Comparison of ENCODE assay signal across 19 cellular contexts in the genomic region with DNA sequence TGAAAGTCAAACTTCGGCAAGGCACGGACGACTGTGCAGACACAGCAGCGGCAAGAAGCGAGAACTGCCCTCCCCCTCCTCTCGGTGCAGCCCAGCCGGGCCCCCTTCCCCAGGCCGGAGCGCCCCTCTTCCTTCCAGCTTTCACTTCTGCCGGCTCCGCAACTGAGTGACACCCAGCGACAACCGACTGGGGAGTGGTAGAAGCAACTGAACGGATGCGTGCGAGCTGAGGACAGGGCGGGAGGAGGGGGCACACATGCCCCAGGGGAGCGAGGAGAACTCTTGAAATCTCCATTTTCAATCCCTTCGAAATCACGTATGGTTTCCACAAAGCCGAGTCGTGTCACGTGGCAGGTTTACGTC.
A peak's percentile ranks its signal among the peaks of the same experiment; 100 is the strongest.
DNase-seq lines count a peak whose midpoint lies in the region; ATAC-seq and TF ChIP-seq lines count a peak whose summit lies in the region.
"Had no signal": no experiment of that assay in that cellular context is flagged by ENCODE, and none has a peak within 500 bp of the region (broad histone marks: within the 10 kb centered on the region; RNA-seq: fewer than 3 reads in every experiment).

No MANE protein-coding gene starts in this region.

- intact Hi-C loops in Right ventricle myocardium superior (cut with DNase I) (no loop called here), right cardiac atrium (cut with DNase I) (no loop called here)

- POLR2A ChIA-PET in WTC11 (lab: Charles Lee): no interaction called here

- H3K27me3 ChIP-seq in right cardiac atrium (ENCODE audit: control insufficient read depth, insufficient read depth): no peaks in the 10 kb centered on the region
- H3K27me3 ChIP-seq in HAP-1 (ENCODE audit: low read depth): no peaks in the 10 kb centered on the region
- H3K27me3 ChIP-seq: cardiac muscle cell, ovary, right atrium auricular region had no signal

- in situ Hi-C loops in HAP-1 (cut with MboI; ENCODE audit: low sequenced_read_pairs): no loop called here

- H3K9me3 ChIP-seq in right cardiac atrium (ENCODE audit: control insufficient read depth, low read length) (no peaks in the 10 kb centered on the region), HAP-1 (no peaks in the 10 kb centered on the region)
- H3K9me3 ChIP-seq: ovary, right atrium auricular region had no signal

- H3K27ac ChIP-seq in right cardiac atrium (ENCODE audit: low read length): no peak overlapping the region
- H3K27ac ChIP-seq: cardiac muscle cell, ovary, right atrium auricular region had no signal

- CTCF ChIA-PET in WTC11 (lab: Charles Lee): no interaction called here

- H3K36me3 Mint-ChIP-seq in WTC11: peaks cover 18% of the 10 kb centered on the region
- H3K36me3 Mint-ChIP-seq: natural killer cell treated with Interleukin-12 subunit alpha and Interleukin-12 subunit beta and Interleukin-15 and Interleukin-18, amount 100 ng/mL, for 72 hours had no signal

- peaks cover 39% of the 10 kb centered on the region for H3K4me1 Mint-ChIP-seq in WTC11

- 94% methylated on average over 24 of the region's 24 CpGs for WGBS in right cardiac atrium

- ATAC-seq in Right ventricle myocardium superior (ENCODE audit: poor library complexity) (no peak), right cardiac atrium (no peak), WTC11 (no peak)
- ATAC-seq: Right ventricle myocardium inferior had no signal

- H3K9me3 Mint-ChIP-seq in WTC11: no peaks in the 10 kb centered on the region
- H3K9me3 Mint-ChIP-seq: dendritic cell treated with granulocyte-macrophage colony-stimulating factor and Interleukin-4, amounts not matched to agents 40 ng/mL and 50 ng/mL, for 4 days; mesothelial cell of epicardium; natural killer cell treated with Interleukin-12 subunit alpha and Interleukin-12 subunit beta and Interleukin-15 and Interleukin-18, amount 100 ng/mL, for 72 hours had no signal

- DNase-seq in Right ventricle myocardium superior (peak; percentile 19), right cardiac atrium (no peak), WTC11 (ENCODE audit: low spot score) (no peak), mesenteric fat pad (ENCODE audit: low spot score) (peak; percentile 78), HAP-1 (ENCODE audit: low spot score in 2 of 2) (no peak), hepatic stellate cell (ENCODE audit: low spot score) (no peak), islet precursor cell (no peak)
- DNase-seq: activated naive CD4-positive, alpha-beta T cell treated with Interleukin-2 at 50 U/mL for 16 hours; DMS79 treated with DMSO at 0.1 percent for 48 hours; KBM-7; NCI-H187 treated with DMSO at 0.1 percent for 48 hours; NCI-H748 treated with DMSO at 0.1 percent for 48 hours had no signal

- 0 out of 2 replicates have a peak overlapping the region, but pooled peaks have one; percentile 27 for H3K27ac Mint-ChIP-seq in WTC11
- H3K27ac Mint-ChIP-seq: dendritic cell treated with granulocyte-macrophage colony-stimulating factor and Interleukin-4, amounts not matched to agents 40 ng/mL and 50 ng/mL, for 4 days; mesothelial cell of epicardium; natural killer cell treated with Interleukin-12 subunit alpha and Interleukin-12 subunit beta and Interleukin-15 and Interleukin-18, amount 100 ng/mL, for 72 hours had no signal

- no peak for TF ChIP-seq CTCF in WTC11 (IDR thresholded peaks at IDR 0.05)

- H3K4me3 ChIP-seq in right cardiac atrium (ENCODE audit: low read length) (no peak overlapping the region), HAP-1 (no peak overlapping the region)
- H3K4me3 ChIP-seq: cardiac muscle cell, ovary, right atrium auricular region had no signal

- no peaks in the 10 kb centered on the region for H3K27me3 Mint-ChIP-seq in WTC11 (ENCODE audit: low read depth)
- H3K27me3 Mint-ChIP-seq: dendritic cell treated with granulocyte-macrophage colony-stimulating factor and Interleukin-4, amounts not matched to agents 40 ng/mL and 50 ng/mL, for 4 days; natural killer cell treated with Interleukin-12 subunit alpha and Interleukin-12 subunit beta and Interleukin-15 and Interleukin-18, amount 100 ng/mL, for 72 hours had no signal

- peaks cover 21% of the 10 kb centered on the region for H3K36me3 ChIP-seq in HAP-1 (replicated peaks)
- H3K36me3 ChIP-seq: ovary had no signal

- H3K4me1 ChIP-seq in right cardiac atrium (ENCODE audit: control insufficient read depth, insufficient read depth, low read length): no peaks in the 10 kb centered on the region
- peaks cover 10% of the 10 kb centered on the region for H3K4me1 ChIP-seq in HAP-1

- H3K4me3 Mint-ChIP-seq in WTC11: no peak overlapping the region
- H3K4me3 Mint-ChIP-seq: dendritic cell treated with granulocyte-macrophage colony-stimulating factor and Interleukin-4, amounts not matched to agents 40 ng/mL and 50 ng/mL, for 4 days; mesothelial cell of epicardium; natural killer cell treated with Interleukin-12 subunit alpha and Interleukin-12 subunit beta and Interleukin-15 and Interleukin-18, amount 100 ng/mL, for 72 hours had no signal

TF ChIP-seq in WTC11, 78 proteins besides CTCF, POLR2A, EP300 and RAD21 (continues in another document):
- TF ChIP-seq FOXP1 (CRISPR knock-in tag; IDR thresholded peaks at IDR 0.05; ENCODE audit: borderline replicate concordance): no peak
- no peak for TF ChIP-seq ETV6 (CRISPR knock-in tag; IDR thresholded peaks at IDR 0.05)
- no peak for TF ChIP-seq ELF4 (CRISPR knock-in tag; IDR thresholded peaks at IDR 0.05; ENCODE audit: low read depth)
- no peak for TF ChIP-seq TP53 (CRISPR knock-in tag; IDR thresholded peaks at IDR 0.05)
- no peak for TF ChIP-seq NFE2L1 (CRISPR knock-in tag; IDR thresholded peaks at IDR 0.05)
- no peak for TF ChIP-seq ZNF281 (CRISPR knock-in tag; IDR thresholded peaks at IDR 0.05)
- TF ChIP-seq ZBTB43 (CRISPR knock-in tag; IDR thresholded peaks at IDR 0.05): no peak
- TF ChIP-seq STAT6 (CRISPR knock-in tag; conservative IDR thresholded peaks at IDR 0.05; ENCODE audit: low read depth): no peak
- TF ChIP-seq ZNF263 (CRISPR knock-in tag; IDR thresholded peaks at IDR 0.05; ENCODE audit: low read depth): no peak
- TF ChIP-seq USF2 (CRISPR knock-in tag; IDR thresholded peaks at IDR 0.05): no peak
- no peak for TF ChIP-seq ZNF671 (CRISPR knock-in tag; IDR thresholded peaks at IDR 0.05)
- no peak for TF ChIP-seq KAT7 (CRISPR knock-in tag; IDR thresholded peaks at IDR 0.05; ENCODE audit: borderline replicate concordance)

Comparison
In these comparisons a context has a peak if more than half of its experiments do, and no peak if none do; other contexts are left out.
1. DNase-seq: peak in Right ventricle myocardium superior (single experiment) and mesenteric fat pad (single experiment); none in right cardiac atrium (0 of 3), WTC11 (single experiment), HAP-1 (0 of 2), hepatic stellate cell (single experiment) and islet precursor cell (single experiment).